ENCODE assay signal across 23 cellular contexts in genomic region chr12:46438719-46439319, GRCh38.
"Had no signal": no experiment of that assay in that cellular context is flagged by ENCODE, and none has a peak within 500 bp of the region (broad histone marks: within the 10 kb centered on the region; RNA-seq: fewer than 3 reads in every experiment).

No MANE protein-coding gene starts in this region.

- ATAC-seq: activated CD8-positive, alpha-beta T cell treated with anti-CD3 and anti-CD28 coated beads, Interleukin-2, amount 10 ng/mL, durations not matched to agents 7 days and 5 days; activated naive CD8-positive, alpha-beta T cell treated with anti-CD3 and anti-CD28 coated beads, Interleukin-2, amount 50 U/mL, for 24 hours; left lobe of liver; natural killer cell; pancreas; psoas muscle; right lobe of liver; stimulated activated effector memory CD8-positive, alpha-beta T cell treated with anti-CD3 and anti-CD28 coated beads, Interleukin-12 subunit alpha, Interleukin-12 subunit beta, amount 100 ng/mL, for 72 hours; stimulated activated naive CD8-positive, alpha-beta T cell treated with anti-CD3 and anti-CD28 coated beads, Interleukin-15, amount 100 ng/mL, for 72 hours had no signal

- H3K27me3 ChIP-seq: cardiac muscle cell, esophagus squamous epithelium, pancreas, right lobe of liver, tibial artery had no signal

- H3K27ac ChIP-seq: cardiac muscle cell, esophagus squamous epithelium, pancreas, psoas muscle, right lobe of liver, VCaP had no signal

- DNase-seq: activated CD4-positive, alpha-beta T cell treated with anti-CD3 and anti-CD28 coated beads, Interleukin-2, amount 10 ng/mL, durations not matched to agents 7 days and 5 days; activated CD4-positive, CD25-positive, alpha-beta regulatory T cell treated with anti-CD3 and anti-CD28 coated beads, Interleukin-2, amount 50 U/mL, for 72 hours; activated CD8-positive, alpha-beta T cell treated with anti-CD3 and anti-CD28 coated beads, Interleukin-2, amount 10 ng/mL, durations not matched to agents 7 days and 5 days; activated gamma-delta T cell; activated naive CD4-positive, alpha-beta T cell treated with anti-CD3 and anti-CD28 coated beads, Interleukin-2, amount 50 U/mL, for 16 hours; activated naive CD8-positive, alpha-beta T cell treated with anti-CD3 and anti-CD28 coated beads, Interleukin-2, amount 50 U/mL, for 24 hours; effector CD8-positive, alpha-beta T cell; esophagus squamous epithelium; kidney; midbrain; natural killer cell; pancreas; psoas muscle; right lobe of liver; small intestine; stimulated activated CD4-positive, alpha-beta T cell treated with anti-CD3 and anti-CD28 coated beads, Interleukin-2, amount 100 ng/mL, for 24 hours; stimulated activated naive CD8-positive, alpha-beta T cell treated with anti-CD3 and anti-CD28 coated beads, Interleukin-15, amount 100 ng/mL, for 72 hours; tibial artery had no signal

- H3K36me3 ChIP-seq: cardiac muscle cell, esophagus squamous epithelium, pancreas, right lobe of liver, tibial artery had no signal

- H3K4me1 ChIP-seq: pancreas had no signal

- H3K4me3 ChIP-seq: cardiac muscle cell, esophagus squamous epithelium, lung, pancreas, psoas muscle, right lobe of liver, tibial artery had no signal

- H3K9me3 ChIP-seq: esophagus squamous epithelium, pancreas, psoas muscle, right lobe of liver, tibial artery had no signal
